Comparison of ENCODE assay signal across 15 cellular contexts in genomic region chr2:160658851-160659250, GRCh38.
DNase-seq lines count a peak whose midpoint lies in the region; ATAC-seq and TF ChIP-seq lines count a peak whose summit lies in the region.
"Had no signal": no experiment of that assay in that cellular context is flagged by ENCODE, and none has a peak within 500 bp of the region (broad histone marks: within the 10 kb centered on the region; RNA-seq: fewer than 3 reads in every experiment).

No MANE protein-coding gene starts in this region.

- H3K9me3 ChIP-seq in HEK293 (ENCODE audit: control insufficient read depth, insufficient read depth, low read depth, low read length) (no peaks in the 10 kb centered on the region), A673 (ENCODE audit: low read depth, low read length, poor library complexity, severe bottlenecking) (no peaks in the 10 kb centered on the region)
- H3K9me3 ChIP-seq: Caco-2 had no signal

- H3K4me1 Mint-ChIP-seq in nephron, result peaks cover 20% of the 10 kb centered on the region

- H3K27ac ChIP-seq in HEK293 (ENCODE audit: extremely low read depth, low read depth, low read length), result no peak overlapping the region
- no peak overlapping the region for H3K27ac ChIP-seq in A673 (ENCODE audit: low read depth, low read length, poor library complexity, severe bottlenecking)
- H3K27ac ChIP-seq: C4-2B had no signal

- no peaks in the 10 kb centered on the region for H3K9me3 Mint-ChIP-seq in nephron
- H3K9me3 Mint-ChIP-seq: CD4-positive, alpha-beta T cell; HFFc6 had no signal

- DNase-seq in fibroblast of the aortic adventitia (ENCODE audit: low read depth) (peak; percentile 25), A673 (ENCODE audit: low spot score) (no peak), NOMO-1 treated with DMSO at 0.1 percent for 48 hours (lab: John Stamatoyannopoulos, UW; ENCODE audit: unreplicated experiment) (no peak), Right ventricle myocardium superior (no peak)
- DNase-seq: AML-193; Caco-2; CD4-positive, alpha-beta T cell; GDM1; HCEC 1CT; HFFc6; IMR-90 had no signal

- POLR2A ChIA-PET in HEK293 (lab: Yijun Ruan, JAX), result no interaction called here
- POLR2A ChIA-PET in A673 (lab: Charles Lee; ENCODE audit: low non-redundant PET), result no interaction called here

- H3K4me3 ChIP-seq in HEK293 (ENCODE audit: low read depth, low read length) (no peak overlapping the region), fibroblast of the aortic adventitia (ENCODE audit: low read depth, low read length) (no peak overlapping the region), A673 (ENCODE audit: low read depth, low read length, poor library complexity, severe bottlenecking) (no peak overlapping the region)
- H3K4me3 ChIP-seq: K562 had no signal

- H3K4me3 Mint-ChIP-seq in nephron, result no peak overlapping the region
- H3K4me3 Mint-ChIP-seq: CD4-positive, alpha-beta T cell; HFFc6 had no signal

- no peaks in the 10 kb centered on the region for H3K36me3 Mint-ChIP-seq in nephron (ENCODE audit: low read depth)

- no peaks in the 10 kb centered on the region for H3K36me3 ChIP-seq in HEK293 (ENCODE audit: control insufficient read depth in 2 of 2, insufficient read depth in 1 of 2, low read length in 2 of 2)
- no peaks in the 10 kb centered on the region for H3K36me3 ChIP-seq in A673 (ENCODE audit: insufficient read depth, low read length, poor library complexity, severe bottlenecking)

- H3K4me1 ChIP-seq in HEK293 (ENCODE audit: control insufficient read depth, insufficient read depth, low read length) (peaks cover 5% of the 10 kb centered on the region; the same call in 1 of the 2 replicates), A673 (ENCODE audit: insufficient read depth, low read length, poor library complexity, severe bottlenecking) (peaks cover 16% of the 10 kb centered on the region)

- CTCF ChIA-PET in HEK293 (lab: Yijun Ruan, JAX) (no interaction called here), A673 (lab: Charles Lee) (no interaction called here)

- BruUV-seq in A673 (replicated peaks; lab: Mats Ljungman, UMichigan), result no TSS peak

- H3K27ac Mint-ChIP-seq in nephron, result peak overlapping the region in 2 of 3 experiments; percentile 40 to 88
- H3K27ac Mint-ChIP-seq: CD4-positive, alpha-beta T cell; HFFc6 had no signal

- no peaks in the 10 kb centered on the region for H3K27me3 Mint-ChIP-seq in nephron (ENCODE audit: low read depth)

- intact Hi-C loops in A673 (cut with micrococcal nuclease; ENCODE audit: unreplicated experiment) (no loop called here), Right ventricle myocardium superior (cut with DNase I) (no loop called here)

- ATAC-seq in Right ventricle myocardium superior (ENCODE audit: poor library complexity), result no peak
- ATAC-seq: K562 had no signal

- TF ChIP-seq CTCF in HEK293 (tag by site-specific recombination; IDR thresholded peaks at IDR 0.05) (no peak), fibroblast of the aortic adventitia (IDR thresholded peaks at IDR 0.05; ENCODE audit: insufficient read depth, low read length) (no peak), nephron (IDR thresholded peaks at IDR 0.05; ENCODE audit: unreplicated experiment in 3 of 3) (no peak), A673 (conservative IDR thresholded peaks at IDR 0.05; ENCODE audit: low read depth, low read length) (no peak)

- H3K27me3 ChIP-seq in A673 (replicated peaks; ENCODE audit: insufficient read depth, low read depth, low read length, poor library complexity), result no peaks in the 10 kb centered on the region

TF ChIP-seq in HEK293, 187 proteins besides CTCF, POLR2A, EP300 and RAD21:
- no peak for TF ChIP-seq ZNF404 (tag by site-specific recombination; IDR thresholded peaks at IDR 0.05)
- 0 out of 2 replicates have a peak, but pooled peaks have one; percentile 14 for TF ChIP-seq PRDM1 (tag by site-specific recombination; IDR thresholded peaks at IDR 0.05)
